In the genomic region with DNA sequence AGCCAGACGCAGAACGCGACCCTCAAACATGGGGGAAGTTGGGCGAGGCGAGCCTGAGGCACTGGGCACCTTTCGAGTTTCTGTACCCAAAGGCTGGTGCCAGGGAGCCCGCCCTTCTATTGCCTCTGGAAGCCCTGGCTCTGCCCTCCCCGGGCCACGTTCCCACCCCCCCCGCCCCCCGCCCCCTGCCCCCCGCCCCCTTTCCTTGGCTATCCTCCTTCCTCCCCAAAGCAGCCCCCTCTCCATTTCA, we compare ENCODE assay signal across 8 cellular contexts. TPM values are rescaled to one million over a fixed set of nuclear protein-coding genes. Genes with fewer than 3 reads are reported as not detected.
A peak's percentile ranks its signal among the peaks of the same experiment; 100 is the strongest.
DNase-seq lines count a peak whose midpoint lies in the region; ATAC-seq and TF ChIP-seq lines count a peak whose summit lies in the region.

No MANE protein-coding gene starts in this region.

- POLR2A ChIA-PET in naive thymus-derived CD8-positive, alpha-beta T cell (lab: Charles Lee), result interaction anchor here (1.1 to 4.2 kb wide), 10 partner anchors 10 to 780 kb away, joined by 3 to 29 read pairs (median 12); a partner anchor contains a TSS

- peak overlapping the region; percentile 68 to 90 (median 85); a peak in 21 of 22 replicates for H3K27ac ChIP-seq in BLaER1 treated with 17β-estradiol and CSF1 and Interleukin-3, amounts not matched to agents 10 nM and 100 nM
- H3K27ac ChIP-seq in dorsolateral prefrontal cortex, result peak overlapping the region in 58 of 59 donors; percentile 42 to 99 (median 98)

- H3K4me3 Mint-ChIP-seq in naive thymus-derived CD8-positive, alpha-beta T cell, result peak overlapping the region; percentile 82 to 92 (median 88)

- no peak for ATAC-seq in naive thymus-derived CD8-positive, alpha-beta T cell
- ATAC-seq in GM18505 (IDR thresholded peaks at IDR 0.05; ENCODE audit: unreplicated experiment) (no peak), GM19035 (IDR thresholded peaks at IDR 0.05; ENCODE audit: unreplicated experiment) (no peak)

- H3K4me1 ChIP-seq in BLaER1 treated with 17β-estradiol and CSF1 and Interleukin-3, amounts not matched to agents 10 nM and 100 nM, result peaks cover 54 to 71% (median 65%) of the 10 kb centered on the region in 10 experiments

- no peaks in the 10 kb centered on the region for H3K36me3 Mint-ChIP-seq in naive thymus-derived CD8-positive, alpha-beta T cell

- H4K20me1 ChIP-seq in BLaER1 treated with 17β-estradiol and CSF1 and Interleukin-3, amounts not matched to agents 10 nM and 100 nM, result peaks cover 0 to 8% (median 0%) of the 10 kb centered on the region in 11 experiments; a peak in 2 of 22 replicates

- intact Hi-C loops in dorsolateral prefrontal cortex (cut with DNase I), result loop anchor here in 1 of 2 donors (2.0 to 5.0 kb wide), 3 partner anchors 16 to 52 kb away; a partner anchor contains a TSS

- H3K9me3 ChIP-seq in BLaER1 treated with 17β-estradiol and CSF1 and Interleukin-3, amounts not matched to agents 10 nM and 100 nM (replicated peaks in 1 of 11), result no peaks in the 10 kb centered on the region

- TF ChIP-seq POLR2A in NB4 (IDR thresholded peaks at IDR 0.05; ENCODE audit: extremely low read depth, insufficient read length) (no peak), GM18505 (IDR thresholded peaks at IDR 0.05; ENCODE audit: borderline replicate concordance, extremely low read depth, insufficient read depth, insufficient read length) (no peak)

- H3K4me2 ChIP-seq in BLaER1 treated with 17β-estradiol and CSF1 and Interleukin-3, amounts not matched to agents 10 nM and 100 nM, result peak overlapping the region; percentile 91 to 100 (median 99)

- no peaks in the 10 kb centered on the region for H3K36me3 ChIP-seq in BLaER1 treated with 17β-estradiol and CSF1 and Interleukin-3, amounts not matched to agents 10 nM and 100 nM

- no peaks in the 10 kb centered on the region for H3K9me3 Mint-ChIP-seq in naive thymus-derived CD8-positive, alpha-beta T cell

- peak overlapping the region; percentile 63 to 96 (median 72) for H3K4me3 ChIP-seq in BLaER1 treated with 17β-estradiol and CSF1 and Interleukin-3, amounts not matched to agents 10 nM and 100 nM
- H3K4me3 ChIP-seq in NB4 (ENCODE audit: low read depth, low read length) (peak overlapping the region; percentile 80), dorsolateral prefrontal cortex (peak overlapping the region; percentile 67 to 93 (median 81))

- H3K27me3 Mint-ChIP-seq in naive thymus-derived CD8-positive, alpha-beta T cell, result peaks cover 0 to 12% (median 0%) of the 10 kb centered on the region in 5 donors

- DNase-seq in NB4 (ENCODE audit: low read depth) (no peak), dorsolateral prefrontal cortex (no peak), GM20000 (ENCODE audit: low spot score) (no peak)
- no peak for DNase-seq in naive thymus-derived CD8-positive, alpha-beta T cell
- no peak for DNase-seq in central memory CD4-positive, alpha-beta T cell

- peak overlapping the region; percentile 13 to 91 (median 81) for H3K27ac Mint-ChIP-seq in naive thymus-derived CD8-positive, alpha-beta T cell

- H3K9ac ChIP-seq in BLaER1 treated with 17β-estradiol and CSF1 and Interleukin-3, amounts not matched to agents 10 nM and 100 nM, result peak overlapping the region; percentile 74 to 87 (median 83)

- peaks cover 24 to 65% (median 47%) of the 10 kb centered on the region in 4 donors for H3K4me1 Mint-ChIP-seq in naive thymus-derived CD8-positive, alpha-beta T cell

- TF ChIP-seq CTCF in NB4 (IDR thresholded peaks at IDR 0.05; ENCODE audit: low read depth, low read length) (no peak), dorsolateral prefrontal cortex (IDR thresholded peaks at IDR 0.05 in 54 of 56, conservative IDR thresholded peaks at IDR 0.05 in 2 of 56; ENCODE audit: low read depth in 1 of 56, partially characterized antibody in 56 of 56) (no peak), GM20000 (IDR thresholded peaks at IDR 0.05; ENCODE audit: extremely low read depth, missing control alignments) (no peak)

- H3K27me3 ChIP-seq in BLaER1 treated with 17β-estradiol and CSF1 and Interleukin-3, amounts not matched to agents 10 nM and 100 nM, result no peaks in the 10 kb centered on the region
- no peaks in the 10 kb centered on the region for H3K27me3 ChIP-seq in dorsolateral prefrontal cortex

RNA-seq across cellular contexts. Expression of a gene that starts 2.2 kb away (rescaled TPM):
- total RNA-seq in dorsolateral prefrontal cortex, result 10 to 100 TPM in 119 of 120 experiments, 1 to 10 TPM in 1; 10.0 to 57.9 (median 22.8) TPM
- total RNA-seq in naive thymus-derived CD8-positive, alpha-beta T cell, result 10 to 100 TPM; 12.9 to 13.1 TPM
- under 1 TPM; 0.12 to 0.59 (median 0.46) TPM for polyA plus RNA-seq in naive thymus-derived CD8-positive, alpha-beta T cell

RNA-seq across cellular contexts. Expression of a gene that starts 7.0 kb away (rescaled TPM):
- total RNA-seq in dorsolateral prefrontal cortex, result 1 to 10 TPM in 19 of 120 experiments, under 1 TPM in 7, not detected in 94; 0.71 to 2.7 (median 1.2) TPM
- under 1 TPM; 0.77 to 0.91 TPM for total RNA-seq in naive thymus-derived CD8-positive, alpha-beta T cell
- not detected for polyA plus RNA-seq in naive thymus-derived CD8-positive, alpha-beta T cell

RNA-seq across cellular contexts. Expression of a gene that starts 17.3 kb away (rescaled TPM):
- total RNA-seq in dorsolateral prefrontal cortex, result 10 to 100 TPM; 16.1 to 42.6 (median 25.5) TPM
- total RNA-seq in naive thymus-derived CD8-positive, alpha-beta T cell, result 10 to 100 TPM; 46.6 to 46.8 TPM
- polyA plus RNA-seq in naive thymus-derived CD8-positive, alpha-beta T cell, result 10 to 100 TPM; 30.9 to 41.8 (median 31.9) TPM

RNA-seq across cellular contexts. Expression of a gene that starts 25.9 kb away (rescaled TPM):
- 10 to 100 TPM in 89 of 120 experiments, 1 to 10 TPM in 31; 4.1 to 21.6 (median 11.6) TPM for total RNA-seq in dorsolateral prefrontal cortex
- total RNA-seq in naive thymus-derived CD8-positive, alpha-beta T cell, result 10 to 100 TPM; 11.1 to 11.7 TPM
- 10 to 100 TPM; 58.0 to 66.6 (median 63.0) TPM for polyA plus RNA-seq in naive thymus-derived CD8-positive, alpha-beta T cell

RNA-seq across cellular contexts. Expression of a gene that starts 29.9 kb away (rescaled TPM):
- 10 to 100 TPM; 19.6 to 84.4 (median 32.6) TPM for total RNA-seq in dorsolateral prefrontal cortex
- 10 to 100 TPM; 60.7 to 68.5 TPM for total RNA-seq in naive thymus-derived CD8-positive, alpha-beta T cell
- polyA plus RNA-seq in naive thymus-derived CD8-positive, alpha-beta T cell, result 10 to 100 TPM; 22.6 to 27.4 (median 24.4) TPM
